8 cellular contexts compared by ENCODE assay signal in the genomic region with DNA sequence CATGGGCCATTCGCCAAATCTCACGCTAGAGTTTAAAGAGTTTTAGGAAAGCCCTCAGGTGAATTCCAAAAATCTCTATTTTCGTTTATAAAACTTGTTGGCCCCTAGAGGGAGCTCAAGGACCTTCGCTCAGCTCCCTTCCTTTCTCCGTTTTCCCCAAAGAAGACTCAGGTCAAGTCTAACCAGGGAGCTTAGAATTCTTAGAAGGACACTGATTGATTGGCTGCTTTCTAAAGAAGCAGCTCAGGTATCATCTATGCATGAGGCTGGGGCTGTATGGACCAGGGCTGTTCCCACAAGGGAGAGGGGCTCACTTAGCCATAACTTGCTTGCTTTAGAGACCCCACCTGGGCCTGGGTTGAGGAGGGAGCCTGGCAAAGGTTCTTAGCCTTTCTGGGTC. TPM values are rescaled to one million over a fixed set of nuclear protein-coding genes. Genes with fewer than 3 reads are reported as not detected.
A peak's percentile ranks its signal among the peaks of the same experiment; 100 is the strongest.
DNase-seq lines count a peak whose midpoint lies in the region; ATAC-seq, FAIRE-seq and TF ChIP-seq lines count a peak whose summit lies in the region.

No MANE protein-coding gene starts in this region.

- H3K4me2 ChIP-seq in OCI-LY1 (ENCODE audit: low read length): no peak overlapping the region

- FAIRE-seq in G401.6 (lab: Jason Lieb, UNC): peak; percentile 93

- H4K20me1 ChIP-seq in OCI-LY1 (ENCODE audit: insufficient read depth, low read length): no peaks in the 10 kb centered on the region

- H3K9me3 ChIP-seq in AG04450 (ENCODE audit: control insufficient read depth, insufficient read depth, low read length) (peaks cover 6% of the 10 kb centered on the region; the same call in 1 of the 2 replicates), OCI-LY1 (ENCODE audit: low read length) (no peaks in the 10 kb centered on the region)

- no peak overlapping the region for H3K9ac ChIP-seq in OCI-LY1 (ENCODE audit: low read length)

- no peak for DNase-seq in AG04450 (ENCODE audit: low read depth, low spot score)
- no peak for DNase-seq in coronary artery (ENCODE audit: low spot score)
- peak; percentile 65 for DNase-seq in medulla oblongata (ENCODE audit: extremely low spot score)
- DNase-seq in GF-D8 (lab: John Stamatoyannopoulos, UW): no peak

- H3F3A ChIP-seq in OCI-LY1 (ENCODE audit: insufficient read depth, low read length): no peaks in the 10 kb centered on the region

- no peaks in the 10 kb centered on the region for H3K27me3 ChIP-seq in AG04450 (ENCODE audit: control insufficient read depth, insufficient read depth, low read length)
- no peaks in the 10 kb centered on the region for H3K27me3 ChIP-seq in OCI-LY1 (ENCODE audit: insufficient read depth, low read length)

- no peaks in the 10 kb centered on the region for H3K36me3 ChIP-seq in OCI-LY1 (ENCODE audit: insufficient read depth, low read length)

- peak; percentile 79 for TF ChIP-seq CTCF in AG04450 (IDR thresholded peaks at IDR 0.05; ENCODE audit: low read depth, low read length)
- peak; percentile 82 for TF ChIP-seq CTCF in OCI-LY1 (IDR thresholded peaks at IDR 0.05; ENCODE audit: low read length)
- TF ChIP-seq CTCF in coronary artery (IDR thresholded peaks at IDR 0.05): peak; percentile 63

- no peaks in the 10 kb centered on the region for H3K9me2 ChIP-seq in OCI-LY1 (ENCODE audit: low read depth, low read length)

- H3K79me2 ChIP-seq in OCI-LY1 (ENCODE audit: insufficient read depth, low read length): no peaks in the 10 kb centered on the region

- H3K4me1 ChIP-seq in OCI-LY1 (ENCODE audit: insufficient read depth, low read length, severe bottlenecking): no peaks in the 10 kb centered on the region

- H3K27ac ChIP-seq in AG04450 (ENCODE audit: low read depth, low read length) (no peak overlapping the region), OCI-LY1 (ENCODE audit: low read depth, low read length, poor library complexity, severe bottlenecking) (no peak overlapping the region), coronary artery (no peak overlapping the region)

- ATAC-seq in HG02852 (IDR thresholded peaks at IDR 0.05; ENCODE audit: unreplicated experiment) (peak; percentile 52), GM18519 (IDR thresholded peaks at IDR 0.05; ENCODE audit: low FRiP score, unreplicated experiment) (no peak)

- H2AFZ ChIP-seq in OCI-LY1 (ENCODE audit: low read length): no peak overlapping the region

- POLR2A ChIA-PET in AG04450 (lab: Yijun Ruan, JAX): interaction anchor here (1.0 to 1.4 kb wide), 3 partner anchors 20 to 212 kb away, joined by 3 to 7 read pairs (median 4); a partner anchor contains a TSS

- H3K4me3 ChIP-seq in AG04450 (ENCODE audit: low read depth, low read length): no peak overlapping the region
- no peak overlapping the region for H3K4me3 ChIP-seq in OCI-LY1 (ENCODE audit: low read depth, low read length, poor library complexity, severe bottlenecking)
- no peak overlapping the region for H3K4me3 ChIP-seq in coronary artery

- CTCF ChIA-PET in AG04450 (lab: Charles Lee): interaction anchor here (0.6 to 10.1 kb wide), 46 partner anchors 9 to 1193 kb away, joined by 3 to 266 read pairs (median 4); a partner anchor contains a TSS

RNA-seq across cellular contexts. Expression of a gene that starts 20.5 kb away (rescaled TPM):
- 30.5 and 32.9 TPM in 2 replicates for polyA plus RNA-seq in AG04450 (2011; rRNA removed)
- 22.0 and 24.2 TPM in 2 replicates for polyA minus RNA-seq in AG04450 (2011; rRNA and poly(A)+ RNA removed)

RNA-seq across cellular contexts. Expression of a gene that starts 52.9 kb away (rescaled TPM):
- polyA plus RNA-seq in AG04450 (2011; rRNA removed): 21.7 and 30.2 TPM in 2 replicates
- 24.9 and 36.4 TPM in 2 replicates for polyA minus RNA-seq in AG04450 (2011; rRNA and poly(A)+ RNA removed)
